ENCODE assay signal across 8 cellular contexts in genomic region chr4:145619639-145619996, GRCh38. TPM values are rescaled to one million over a fixed set of nuclear protein-coding genes. Genes with fewer than 3 reads are reported as not detected.
A peak's percentile ranks its signal among the peaks of the same experiment; 100 is the strongest.
DNase-seq lines count a peak whose midpoint lies in the region; ATAC-seq and TF ChIP-seq lines count a peak whose summit lies in the region.

No MANE protein-coding gene starts in this region.

- DNase-seq in CD14-positive monocyte (ENCODE audit: low spot score): no peak
- peak in 4 of 5 donors; percentile 13 to 75 (median 30) for DNase-seq in T-helper 1 cell
- DNase-seq in choroid plexus epithelial cell (ENCODE audit: low read depth): peak; percentile 50
- peak; percentile 33 to 55 (median 42) for DNase-seq in stimulated activated CD4-positive, alpha-beta T cell treated with anti-CD3 and anti-CD28 coated beads, TNF-alpha, amount 100 ng/mL, for 24 hours (ENCODE audit: low read depth in 3 of 3)
- no peak for DNase-seq in globus pallidus (ENCODE audit: low spot score)

- no peaks in the 10 kb centered on the region for H3K9me3 ChIP-seq in liver (ENCODE audit: control insufficient read depth in 4 of 4, low read length in 3 of 4)

- H3K27ac ChIP-seq in liver (ENCODE audit: low read depth in 1 of 2, low read length in 2 of 2): peak overlapping the region; percentile 100

- TF ChIP-seq CTCF in CD14-positive monocyte (IDR thresholded peaks at IDR 0.05): peak; percentile 1
- TF ChIP-seq CTCF in choroid plexus epithelial cell (conservative IDR thresholded peaks at IDR 0.05; ENCODE audit: low read depth, low read length): no peak
- TF ChIP-seq CTCF in liver (IDR thresholded peaks at IDR 0.05; ENCODE audit: low read depth, low read length, missing input control): no peak

- WGBS in liver: under 1% methylated on average over 9 of the region's 9 CpGs

- H3K4me3 Mint-ChIP-seq in CD14-positive monocyte: peak overlapping the region; percentile 91 to 93

- H3K36me3 ChIP-seq in liver (ENCODE audit: control insufficient read depth in 4 of 4, insufficient read depth in 3 of 4, low read depth in 1 of 4, low read length in 3 of 4): no peaks in the 10 kb centered on the region

- H3K27me3 ChIP-seq in liver (ENCODE audit: control insufficient read depth in 4 of 4, insufficient read depth in 4 of 4, low read length in 3 of 4): no peaks in the 10 kb centered on the region

- ATAC-seq in GM19395 (IDR thresholded peaks at IDR 0.05; ENCODE audit: unreplicated experiment) (peak; percentile 61), HG03460 (IDR thresholded peaks at IDR 0.05; ENCODE audit: unreplicated experiment) (peak; percentile 46)

- intact Hi-C loops in CD14-positive monocyte (cut with micrococcal nuclease): loop anchor here in 1 of 2 donors (5.0 kb wide), 1 partner anchor 437 kb away; the partner anchor contains the start of gene OTUD4

- peak overlapping the region; percentile 98 to 99 for H3K9ac ChIP-seq in liver (ENCODE audit: low read depth in 1 of 2, low read length in 2 of 2)

- H3K27ac Mint-ChIP-seq in CD14-positive monocyte: peak overlapping the region; percentile 91 to 98 (median 96)

- peak overlapping the region; percentile 76 for H3K4me3 ChIP-seq in choroid plexus epithelial cell (ENCODE audit: low read depth, low read length)
- peak overlapping the region; percentile 78 to 85 (median 84) for H3K4me3 ChIP-seq in liver (ENCODE audit: low read depth in 1 of 3, low read length in 3 of 3)

- peaks cover 0 to 5% (median 0%) of the 10 kb centered on the region in 7 donors for H3K9me3 Mint-ChIP-seq in CD14-positive monocyte

- H3K4me1 ChIP-seq in liver (ENCODE audit: control insufficient read depth in 4 of 4, insufficient read depth in 4 of 4, low read length in 3 of 4): peaks cover 6 to 20% (median 8%) of the 10 kb centered on the region in 4 donors

- TF ChIP-seq RAD21 in liver (IDR thresholded peaks at IDR 0.05): peak; percentile 8 to 51

- peaks cover 3 to 8% of the 10 kb centered on the region in 2 donors for H3K36me3 Mint-ChIP-seq in CD14-positive monocyte

- peaks cover 28% of the 10 kb centered on the region for H3K4me1 Mint-ChIP-seq in CD14-positive monocyte

- H3K27me3 Mint-ChIP-seq in CD14-positive monocyte (ENCODE audit: low read depth in 3 of 3): no peaks in the 10 kb centered on the region

TF ChIP-seq in liver, 16 proteins besides CTCF, POLR2A, EP300 and RAD21:
- peak; percentile 51 to 56 for TF ChIP-seq HNF4A (conservative IDR thresholded peaks at IDR 0.05)
- peak; percentile 75 for TF ChIP-seq SP1 (IDR thresholded peaks at IDR 0.05)
- TF ChIP-seq GABPA (IDR thresholded peaks at IDR 0.05 in 1 of 2, conservative IDR thresholded peaks at IDR 0.05 in 1 of 2): no peak
- no peak for TF ChIP-seq EGR1 (IDR thresholded peaks at IDR 0.05; ENCODE audit: low read depth in 2 of 2)
- no peak for TF ChIP-seq FOXA2 (IDR thresholded peaks at IDR 0.05)
- TF ChIP-seq JUND (IDR thresholded peaks at IDR 0.05): peak; percentile 50 to 60
- peak in 1 of 2 donors; percentile 45 for TF ChIP-seq RXRA (IDR thresholded peaks at IDR 0.05)
- TF ChIP-seq ZBTB33 (IDR thresholded peaks at IDR 0.05): peak; percentile 70
- TF ChIP-seq YY1 (IDR thresholded peaks at IDR 0.05): peak; percentile 81
- peak; percentile 85 for TF ChIP-seq TAF1 (conservative IDR thresholded peaks at IDR 0.05)
- no peak for TF ChIP-seq FOXA1 (IDR thresholded peaks at IDR 0.05)
- peak; percentile 58 for TF ChIP-seq REST (IDR thresholded peaks at IDR 0.05)
- TF ChIP-seq MAX (IDR thresholded peaks at IDR 0.05): peak; percentile 59
- peak; percentile 28 for TF ChIP-seq ATF3 (IDR thresholded peaks at IDR 0.05)
- TF ChIP-seq NR2F2 (IDR thresholded peaks at IDR 0.05): no peak
TF ChIP-seq in liver: peak in this region for 10.

RNA-seq across cellular contexts. Expression of gene MMAA, which starts 0.4 kb away (rescaled TPM):
- polyA plus RNA-seq in CD14-positive monocyte (1 to 10 TPM; 2.5 to 4.0 TPM), liver (10 to 100 TPM; 13.3 to 18.9 TPM)
- 10 to 100 TPM in 1 of 2 donors, 1 to 10 TPM in 1; 4.8 to 17.3 TPM for total RNA-seq in liver

Comparison
In these comparisons a context has a peak if more than half of its experiments do, and no peak if none do; other contexts are left out.
1. DNase-seq: peak in T-helper 1 cell (4 of 5), choroid plexus epithelial cell (single experiment) and stimulated activated CD4-positive, alpha-beta T cell treated with anti-CD3 and anti-CD28 coated beads, TNF-alpha, amount 100 ng/mL, for 24 hours (3 of 3); none in CD14-positive monocyte (single experiment) and globus pallidus (single experiment).